Comparison of ENCODE assay signal across 8 cellular contexts in the genomic region with DNA sequence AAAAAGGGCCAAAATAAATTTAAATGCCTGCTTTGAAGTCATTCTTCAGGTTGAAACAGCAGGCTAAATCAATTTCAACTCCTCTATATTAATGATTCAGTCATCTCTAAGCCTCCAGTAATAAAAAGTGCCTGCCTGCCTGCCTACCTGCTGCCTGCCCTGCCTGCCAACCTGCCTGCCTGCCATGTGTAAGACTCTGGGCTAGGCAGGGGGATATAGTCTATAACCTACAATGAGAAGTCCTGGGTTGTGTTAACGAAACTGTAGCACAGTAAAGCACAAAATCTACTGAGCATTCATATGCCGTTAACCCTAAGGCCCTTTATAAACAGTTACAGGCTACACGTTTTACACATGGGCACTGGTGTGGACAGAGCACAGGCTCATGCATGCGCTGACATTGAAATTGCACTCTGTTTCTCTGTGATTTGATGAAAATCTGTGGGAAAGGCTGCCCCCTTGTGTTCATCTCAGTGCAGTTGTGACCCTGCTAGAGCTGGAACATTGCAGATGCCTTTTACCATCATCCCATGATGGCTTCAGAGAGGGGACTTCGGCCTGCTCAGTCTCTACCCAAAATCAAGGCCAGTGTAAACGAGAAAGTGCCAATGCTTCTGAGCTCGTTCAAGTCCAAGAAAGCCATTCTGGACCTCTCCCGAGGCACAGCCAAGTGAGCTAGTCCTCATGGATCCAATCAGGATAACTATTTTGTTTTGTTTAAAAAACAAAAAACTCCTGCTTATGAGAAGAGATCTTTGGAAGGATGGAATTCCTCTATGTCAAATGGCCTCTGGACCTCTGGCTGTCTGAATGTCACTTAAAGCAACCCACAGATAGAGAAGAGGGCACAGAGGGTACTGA.
DNase-seq lines count a peak whose midpoint lies in the region; ATAC-seq, FAIRE-seq and TF ChIP-seq lines count a peak whose summit lies in the region.

No MANE protein-coding gene starts in this region.

- H3K4me1 Mint-ChIP-seq in CD14-positive monocyte (no peaks in the 10 kb centered on the region), memory B cell (peaks cover 3% of the 10 kb centered on the region)

- H3K9me3 Mint-ChIP-seq in CD14-positive monocyte (no peaks in the 10 kb centered on the region), memory B cell (no peaks in the 10 kb centered on the region)

- intact Hi-C loops in CD14-positive monocyte (cut with micrococcal nuclease): loop anchor here in 1 of 2 donors (5.0 kb wide), 1 partner anchor 91 kb away; no protein-coding TSS in a partner anchor

- peaks cover 8 to 15% of the 10 kb centered on the region in 2 donors for H3K36me3 Mint-ChIP-seq in CD14-positive monocyte
- peaks cover 4% of the 10 kb centered on the region for H3K36me3 Mint-ChIP-seq in memory B cell

- TF ChIP-seq CTCF in CD14-positive monocyte (IDR thresholded peaks at IDR 0.05): peak; percentile 76

- no peaks in the 10 kb centered on the region for H3K9me3 ChIP-seq in effector memory CD4-positive, alpha-beta T cell (ENCODE audit: control insufficient read depth, low read length)

- H3K4me3 ChIP-seq in effector memory CD4-positive, alpha-beta T cell (ENCODE audit: insufficient read depth, low read depth, low read length, poor library complexity, severe bottlenecking): no peak overlapping the region

- peak; percentile 84 for ATAC-seq in HG03342 (IDR thresholded peaks at IDR 0.05; ENCODE audit: unreplicated experiment)
- ATAC-seq in memory B cell (ENCODE audit: low read depth): peak; percentile 87

- H3K4me1 ChIP-seq in effector memory CD4-positive, alpha-beta T cell (ENCODE audit: control insufficient read depth, insufficient read depth, low read length, poor library complexity, severe bottlenecking): no peaks in the 10 kb centered on the region

- peak; percentile 92 for FAIRE-seq in GM19239 (lab: Jason Lieb, UNC)

- DNase-seq in CD14-positive monocyte (ENCODE audit: low spot score) (peak; percentile 47), GM19239 (ENCODE audit: insufficient read length, low spot score) (peak; percentile 14), NCI-H526 (lab: John Stamatoyannopoulos, UW) (peak; percentile 50 to 88), memory B cell (ENCODE audit: low spot score in 2 of 2) (peak; percentile 59)
- DNase-seq in activated CD4-positive, alpha-beta T cell treated with anti-CD3 and anti-CD28 coated beads, Interleukin-2, amount 50 U/mL, for 4 hours: peak; percentile 42 to 48
- DNase-seq in effector memory CD4-positive, alpha-beta T cell: peak in 2 of 3 donors; percentile 13 to 22
- peak; percentile 73 for DNase-seq in stimulated activated CD8-positive, alpha-beta memory T cell treated with anti-CD3 and anti-CD28 coated beads, Interleukin-4, amount 100 ng/mL, for 48 hours

- peak overlapping the region in 1 of 7 donors; percentile 45 for H3K27ac Mint-ChIP-seq in CD14-positive monocyte
- H3K27ac Mint-ChIP-seq in memory B cell: no peak overlapping the region

- no peak overlapping the region for H3K27ac ChIP-seq in effector memory CD4-positive, alpha-beta T cell (ENCODE audit: insufficient read depth, low read length, poor library complexity, severe bottlenecking)

- peaks cover 0 to 2% (median 2%) of the 10 kb centered on the region in 3 donors for H3K27me3 Mint-ChIP-seq in CD14-positive monocyte (ENCODE audit: low read depth in 3 of 3)
- no peaks in the 10 kb centered on the region for H3K27me3 Mint-ChIP-seq in memory B cell

- no peaks in the 10 kb centered on the region for H3K27me3 ChIP-seq in effector memory CD4-positive, alpha-beta T cell (replicated peaks; ENCODE audit: control insufficient read depth, insufficient read depth, low read length, poor library complexity, severe bottlenecking)

- H3K4me3 Mint-ChIP-seq in CD14-positive monocyte (no peak overlapping the region), memory B cell (no peak overlapping the region)

- H3K36me3 ChIP-seq in effector memory CD4-positive, alpha-beta T cell (ENCODE audit: control insufficient read depth, insufficient read depth, low read length): no peaks in the 10 kb centered on the region

Comparison
In these comparisons a context has a peak if more than half of its experiments do, and no peak if none do; other contexts are left out.
1. DNase-seq: peak in every context shown above with its lines; median percentile 73 in stimulated activated CD8-positive, alpha-beta memory T cell treated with anti-CD3 and anti-CD28 coated beads, Interleukin-4, amount 100 ng/mL, for 48 hours; 69 in NCI-H526; 59 in memory B cell; 47 in CD14-positive monocyte; 45 in activated CD4-positive, alpha-beta T cell treated with anti-CD3 and anti-CD28 coated beads, Interleukin-2, amount 50 U/mL, for 4 hours; 18 in effector memory CD4-positive, alpha-beta T cell; 14 in GM19239.